Comparison of ENCODE assay signal across 38 cellular contexts in genomic region chr3:134110963-134111362, GRCh38.
"Had no signal": no experiment of that assay in that cellular context is flagged by ENCODE, and none has a peak within 500 bp of the region (broad histone marks: within the 10 kb centered on the region; RNA-seq: fewer than 3 reads in every experiment).

No MANE protein-coding gene starts in this region.

- H3K27ac Mint-ChIP-seq: activated naive CD4-positive, alpha-beta T cell treated with anti-CD3 and anti-CD28 coated beads for 36 hours; activated naive CD4-positive, alpha-beta T cell treated with anti-CD3 and anti-CD28 coated beads, Interleukin-2, amount 10 ng/mL, durations not matched to agents 7 days and 5 days; activated naive CD4-positive, alpha-beta T cell treated with anti-CD3 and anti-CD28 coated beads, Interleukin-2, amount 50 U/mL, for 24 hours; activated naive CD4-positive, alpha-beta T cell treated with anti-CD3 and anti-CD28 coated beads, Interleukin-2, amount 50 U/mL, for 72 hours; activated naive CD8-positive, alpha-beta T cell; activated naive CD8-positive, alpha-beta T cell treated with anti-CD3 and anti-CD28 coated beads for 36 hours; activated naive CD8-positive, alpha-beta T cell treated with anti-CD3 and anti-CD28 coated beads, Interleukin-2, amount 10 ng/mL, durations not matched to agents 7 days and 5 days; activated naive CD8-positive, alpha-beta T cell treated with anti-CD3 and anti-CD28 coated beads, Interleukin-2, amount 50 U/mL, for 24 hours; activated T-cell treated with anti-CD3 and anti-CD28 coated beads, Interleukin-2, amount 50 U/mL, for 24 hours; activated T-helper 1 cell treated with anti-CD3 and anti-CD28 coated beads, Interleukin-12 subunit alpha, Interleukin-12 subunit beta, Interleukin-2, Interleukin-4 antibody, amounts not matched to agents 30 ng/mL and 10 ng/mL and 1 ng/mL, durations not matched to agents 14 hours and 24 hours and 36 hours; activated T-helper 17 cell treated with anti-CD3 and anti-CD28 coated beads, Interleukin-2, amount 50 U/mL, for 72 hours; activated T-helper 2 cell treated with anti-CD3 and anti-CD28 coated beads, Interferon-gamma antibody, Interleukin-2, Interleukin-4, amounts not matched to agents 10 μg/mL and 5 μg/mL and 100 μg/mL, durations not matched to agents 14 hours and 24 hours and 36 hours; brain had no signal

- H3K4me3 ChIP-seq: adrenal gland, ascending aorta, body of pancreas, breast epithelium, cardiac muscle cell had no signal

- H3K27me3 ChIP-seq: adrenal gland, ascending aorta, body of pancreas, brain microvascular endothelial cell, breast epithelium, cardiac muscle cell had no signal

- H3K27ac ChIP-seq: adrenal gland, ascending aorta, brain microvascular endothelial cell, breast epithelium, cardiac muscle cell had no signal

- H3K9me3 Mint-ChIP-seq: activated naive CD4-positive, alpha-beta T cell treated with anti-CD3 and anti-CD28 coated beads, Interleukin-2, amount 10 ng/mL, durations not matched to agents 7 days and 5 days; activated T-helper 1 cell treated with anti-CD3 and anti-CD28 coated beads, Interleukin-12 subunit alpha, Interleukin-12 subunit beta, Interleukin-2, Interleukin-4 antibody, amounts not matched to agents 30 ng/mL and 10 ng/mL and 1 ng/mL, durations not matched to agents 14 hours and 24 hours and 36 hours; activated T-helper 2 cell treated with anti-CD3 and anti-CD28 coated beads, Interferon-gamma antibody, Interleukin-2, Interleukin-4, amounts not matched to agents 10 μg/mL and 5 μg/mL and 100 μg/mL, durations not matched to agents 14 hours and 24 hours and 36 hours had no signal

- H3K4me1 ChIP-seq: adrenal gland, ascending aorta, breast epithelium had no signal

- H3K4me1 Mint-ChIP-seq: activated naive CD4-positive, alpha-beta T cell treated with anti-CD3 and anti-CD28 coated beads, Interleukin-2, amount 10 ng/mL, durations not matched to agents 7 days and 5 days; activated naive CD8-positive, alpha-beta T cell treated with anti-CD3 and anti-CD28 coated beads for 36 hours; activated naive CD8-positive, alpha-beta T cell treated with anti-CD3 and anti-CD28 coated beads, Interleukin-2, amount 50 U/mL, for 24 hours; activated T-helper 17 cell treated with anti-CD3 and anti-CD28 coated beads, Interleukin-2, amount 50 U/mL, for 72 hours; brain; central memory CD8-positive, alpha-beta T cell had no signal

- H3K4me3 Mint-ChIP-seq: activated naive CD4-positive, alpha-beta T cell treated with anti-CD3 and anti-CD28 coated beads for 36 hours; activated naive CD4-positive, alpha-beta T cell treated with anti-CD3 and anti-CD28 coated beads, Interleukin-2, amount 10 ng/mL, durations not matched to agents 7 days and 5 days; activated naive CD4-positive, alpha-beta T cell treated with anti-CD3 and anti-CD28 coated beads, Interleukin-2, amount 50 U/mL, for 24 hours; activated naive CD8-positive, alpha-beta T cell; activated naive CD8-positive, alpha-beta T cell treated with anti-CD3 and anti-CD28 coated beads for 36 hours; activated naive CD8-positive, alpha-beta T cell treated with anti-CD3 and anti-CD28 coated beads, Interleukin-2, amount 10 ng/mL, durations not matched to agents 7 days and 5 days; activated naive CD8-positive, alpha-beta T cell treated with anti-CD3 and anti-CD28 coated beads, Interleukin-2, amount 50 U/mL, for 24 hours; activated T-cell treated with anti-CD3 and anti-CD28 coated beads, Interleukin-2, amount 50 U/mL, for 24 hours; activated T-cell treated with anti-CD3 and anti-CD28 coated beads, Interleukin-2, amount 50 U/mL, for 4 hours; activated T-helper 1 cell treated with anti-CD3 and anti-CD28 coated beads, Interleukin-12 subunit alpha, Interleukin-12 subunit beta, Interleukin-2, Interleukin-4 antibody, amounts not matched to agents 30 ng/mL and 10 ng/mL and 1 ng/mL, durations not matched to agents 14 hours and 24 hours and 36 hours; activated T-helper 17 cell treated with anti-CD3 and anti-CD28 coated beads, Interleukin-2, amount 50 U/mL, for 72 hours; brain; central memory CD8-positive, alpha-beta T cell had no signal

- ATAC-seq: activated naive CD4-positive, alpha-beta T cell treated with anti-CD3 and anti-CD28 coated beads, Interleukin-2, amount 50 U/mL, for 72 hours; activated naive CD8-positive, alpha-beta T cell treated with anti-CD3 and anti-CD28 coated beads, Interleukin-2, amount 50 U/mL, for 24 hours; activated T-cell treated with anti-CD3 and anti-CD28 coated beads, Interleukin-2, amount 50 U/mL, for 4 hours; activated T-helper 17 cell treated with anti-CD3 and anti-CD28 coated beads, Interleukin-2, amount 50 U/mL, for 72 hours; body of pancreas had no signal

- FAIRE-seq: astrocyte, bronchial epithelial cell had no signal

- H3K36me3 Mint-ChIP-seq: activated naive CD4-positive, alpha-beta T cell treated with anti-CD3 and anti-CD28 coated beads, Interleukin-2, amount 10 ng/mL, durations not matched to agents 7 days and 5 days; activated naive CD8-positive, alpha-beta T cell treated with anti-CD3 and anti-CD28 coated beads for 36 hours; activated naive CD8-positive, alpha-beta T cell treated with anti-CD3 and anti-CD28 coated beads, Interleukin-2, amount 10 ng/mL, durations not matched to agents 7 days and 5 days had no signal

- H3K9me3 ChIP-seq: adrenal gland had no signal

- DNase-seq: activated effector memory CD4-positive, alpha-beta T cell treated with anti-CD3 and anti-CD28 coated beads, Interleukin-2, amount 50 U/mL, for 16 hours; activated effector memory CD4-positive, alpha-beta T cell treated with Interleukin-2 at 50 U/mL for 16 hours; activated gamma-delta T cell; activated gamma-delta T cell treated with Interleukin-2 at 50 U/mL for 16 hours; activated naive CD4-positive, alpha-beta T cell; activated naive CD4-positive, alpha-beta T cell treated with anti-CD3 and anti-CD28 coated beads for 36 hours; activated naive CD4-positive, alpha-beta T cell treated with anti-CD3 and anti-CD28 coated beads, Interleukin-2, amount 10 ng/mL, durations not matched to agents 7 days and 5 days; activated naive CD4-positive, alpha-beta T cell treated with anti-CD3 and anti-CD28 coated beads, Interleukin-2, amount 50 U/mL, for 16 hours; activated naive CD4-positive, alpha-beta T cell treated with Interleukin-2 at 50 U/mL for 16 hours; activated naive CD8-positive, alpha-beta T cell treated with anti-CD3 and anti-CD28 coated beads for 36 hours; activated naive CD8-positive, alpha-beta T cell treated with anti-CD3 and anti-CD28 coated beads, Interleukin-2, amount 10 ng/mL, durations not matched to agents 7 days and 5 days; activated naive CD8-positive, alpha-beta T cell treated with anti-CD3 and anti-CD28 coated beads, Interleukin-2, amount 50 U/mL, for 24 hours; activated T-cell treated with anti-CD3 and anti-CD28 coated beads, Interleukin-2, amount 50 U/mL, for 24 hours; activated T-cell treated with anti-CD3 and anti-CD28 coated beads, Interleukin-2, amount 50 U/mL, for 4 hours; activated T-cell treated with anti-CD3 and anti-CD28 coated beads, Interleukin-2, amount 50 U/mL, for 48 hours; adrenal gland; amniotic stem cell; amygdala; anterior cingulate cortex; aorta; body of pancreas; brain microvascular endothelial cell; caudate nucleus; central memory CD4-positive, alpha-beta T cell; cerebellar nuclear complex had no signal

- H3K27me3 Mint-ChIP-seq: activated naive CD4-positive, alpha-beta T cell treated with anti-CD3 and anti-CD28 coated beads, Interleukin-2, amount 10 ng/mL, durations not matched to agents 7 days and 5 days; activated naive CD4-positive, alpha-beta T cell treated with anti-CD3 and anti-CD28 coated beads, Interleukin-2, amount 50 U/mL, for 24 hours; activated naive CD8-positive, alpha-beta T cell treated with anti-CD3 and anti-CD28 coated beads for 36 hours; activated naive CD8-positive, alpha-beta T cell treated with anti-CD3 and anti-CD28 coated beads, Interleukin-2, amount 50 U/mL, for 24 hours; brain had no signal

- H3K36me3 ChIP-seq: adrenal gland, ascending aorta, brain microvascular endothelial cell, breast epithelium, cardiac muscle cell had no signal
